8 cellular contexts compared by ENCODE assay signal in genomic region chr12:76029982-76030377, GRCh38. TPM values are rescaled to one million over a fixed set of nuclear protein-coding genes. Genes with fewer than 3 reads are reported as not detected.
DNase-seq lines count a peak whose midpoint lies in the region; ATAC-seq, FAIRE-seq and TF ChIP-seq lines count a peak whose summit lies in the region.

No MANE protein-coding gene starts in this region.

- H3K36me3 Mint-ChIP-seq in IgD-negative memory B cell: no peaks in the 10 kb centered on the region
- no peaks in the 10 kb centered on the region for H3K36me3 Mint-ChIP-seq in stimulated activated memory B cell treated with anti-CD40 and anti-IgM and Interleukin-4, amounts not matched to agents 10 μg/mL and 1 μg/mL and 100 μg/mL, for 72 hours

- ATAC-seq in stimulated activated memory B cell treated with anti-CD40 and anti-IgM and Interleukin-4, amounts not matched to agents 10 μg/mL and 1 μg/mL and 100 μg/mL, for 72 hours: no peak
- no peak for ATAC-seq in HG02938 (IDR thresholded peaks at IDR 0.05; ENCODE audit: unreplicated experiment)

- H3K27ac ChIP-seq in angular gyrus (ENCODE audit: low read depth, low read length) (peak overlapping the region; percentile 78), keratinocyte (ENCODE audit: control insufficient read depth, insufficient read depth, low read length) (peak overlapping the region; percentile 94)

- no peak overlapping the region for H2AFZ ChIP-seq in keratinocyte (ENCODE audit: control insufficient read depth, low read length)

- peak overlapping the region; percentile 94 to 98 (median 96) for H3K4me3 ChIP-seq in keratinocyte (ENCODE audit: control insufficient read depth in 2 of 3, extremely low read depth in 1 of 3, insufficient read depth in 2 of 3, low read depth in 1 of 3, low read length in 3 of 3)

- peaks cover 31% of the 10 kb centered on the region for H3K27me3 Mint-ChIP-seq in IgD-negative memory B cell
- H3K27me3 Mint-ChIP-seq in stimulated activated memory B cell treated with anti-CD40 and anti-IgM and Interleukin-4, amounts not matched to agents 10 μg/mL and 1 μg/mL and 100 μg/mL, for 72 hours: no peaks in the 10 kb centered on the region

- H3K4me1 ChIP-seq in keratinocyte (ENCODE audit: control insufficient read depth, extremely low read depth, insufficient read depth, low read length): peaks cover 22% of the 10 kb centered on the region

- TF ChIP-seq CTCF in keratinocyte (optimal IDR thresholded peaks at IDR 0.05 in 1 of 3, IDR thresholded peaks at IDR 0.05 in 1 of 3, conservative IDR thresholded peaks at IDR 0.05 in 1 of 3; ENCODE audit: extremely low read depth in 1 of 3, insufficient read depth in 2 of 3, low read length in 3 of 3): no peak

- no peaks in the 10 kb centered on the region for H3K9me1 ChIP-seq in keratinocyte (ENCODE audit: control insufficient read depth, extremely low read depth, insufficient read depth, low read length)

- peaks cover 4 to 22% of the 10 kb centered on the region in 2 experiments for H3K36me3 ChIP-seq in keratinocyte (ENCODE audit: control insufficient read depth in 2 of 2, extremely low read depth in 1 of 2, insufficient read depth in 2 of 2, low read length in 2 of 2)

- H3K27me3 ChIP-seq in keratinocyte (ENCODE audit: control insufficient read depth, extremely low read depth, insufficient read depth, low read length): no peaks in the 10 kb centered on the region

- H3K9ac ChIP-seq in keratinocyte (ENCODE audit: control insufficient read depth, extremely low read depth, insufficient read depth, low read length): peak overlapping the region; percentile 95

- peaks cover 43% of the 10 kb centered on the region for H3K79me2 ChIP-seq in keratinocyte (ENCODE audit: control insufficient read depth, insufficient read depth, low read length)

- DNase-seq in DMS53 treated with DMSO at 0.1 percent for 48 hours (lab: John Stamatoyannopoulos, UW; ENCODE audit: unreplicated experiment): peak; percentile 40
- DNase-seq in keratinocyte (ENCODE audit: low read depth, low spot score): no peak
- DNase-seq in NCI-H226: no peak
- DNase-seq in SK-N-DZ (ENCODE audit: low spot score): no peak

- FAIRE-seq in keratinocyte (lab: Jason Lieb, UNC): no peak

- H3K9me3 Mint-ChIP-seq in IgD-negative memory B cell: no peaks in the 10 kb centered on the region
- no peaks in the 10 kb centered on the region for H3K9me3 Mint-ChIP-seq in stimulated activated memory B cell treated with anti-CD40 and anti-IgM and Interleukin-4, amounts not matched to agents 10 μg/mL and 1 μg/mL and 100 μg/mL, for 72 hours

- peaks cover 9% of the 10 kb centered on the region for H4K20me1 ChIP-seq in keratinocyte (ENCODE audit: control insufficient read depth, extremely low read depth, insufficient read depth, low read length)

- peaks cover 7 to 18% (median 13%) of the 10 kb centered on the region in 3 donors for H3K4me1 Mint-ChIP-seq in IgD-negative memory B cell
- H3K4me1 Mint-ChIP-seq in stimulated activated memory B cell treated with anti-CD40 and anti-IgM and Interleukin-4, amounts not matched to agents 10 μg/mL and 1 μg/mL and 100 μg/mL, for 72 hours: peaks cover 24% of the 10 kb centered on the region

- peak overlapping the region; percentile 93 to 97 (median 96) for H3K4me3 Mint-ChIP-seq in IgD-negative memory B cell
- H3K4me3 Mint-ChIP-seq in stimulated activated memory B cell treated with anti-CD40 and anti-IgM and Interleukin-4, amounts not matched to agents 10 μg/mL and 1 μg/mL and 100 μg/mL, for 72 hours: peak overlapping the region; percentile 88

- H3K27ac Mint-ChIP-seq in IgD-negative memory B cell: peak overlapping the region in 2 of 3 donors; percentile 7 to 50
- peak overlapping the region; percentile 90 for H3K27ac Mint-ChIP-seq in stimulated activated memory B cell treated with anti-CD40 and anti-IgM and Interleukin-4, amounts not matched to agents 10 μg/mL and 1 μg/mL and 100 μg/mL, for 72 hours

- dilution Hi-C loops in keratinocyte (cut with MboI; ENCODE audit: extremely low pct_ligation_motif_present, low sequenced_read_pairs): no loop called here

- H3K4me2 ChIP-seq in keratinocyte (ENCODE audit: control insufficient read depth, extremely low read depth, insufficient read depth, low read depth, low read length): peak overlapping the region; percentile 68

- no peaks in the 10 kb centered on the region for H3K9me3 ChIP-seq in keratinocyte (ENCODE audit: control insufficient read depth, low read depth, low read length)

RNA-seq across cellular contexts. Expression of gene PHLDA1, which starts 1.6 kb away (rescaled TPM):
- 0.08 TPM for polyA plus RNA-seq in IgD-negative memory B cell
- 107 to 144 TPM (median 118 TPM) in 3 replicates for polyA plus RNA-seq in keratinocyte
- polyA plus RNA-seq in keratinocyte (2011; ENCODE audit: low read depth): 49.0 TPM
- polyA plus RNA-seq in keratinocyte (2011; cell fraction: cytosol; rRNA removed): 87.1 and 90.4 TPM in 2 replicates
- polyA plus RNA-seq in keratinocyte (2011; cell fraction: nucleus; rRNA removed): 128 and 137 TPM in 2 replicates
- polyA plus RNA-seq in keratinocyte (2012; ENCODE audit: low replicate concordance): 113 and 158 TPM in 2 replicates
- 52.6 to 84.2 TPM (median 78.2 TPM) in 3 replicates for polyA minus RNA-seq in keratinocyte
- 201 TPM for polyA minus RNA-seq in keratinocyte (2011; cell fraction: cytosol; rRNA and poly(A)+ RNA removed)
- 108 and 134 TPM in 2 replicates for polyA minus RNA-seq in keratinocyte (2011; cell fraction: nucleus; rRNA and poly(A)+ RNA removed)
- polyA plus RNA-seq in SK-N-DZ (2014; cell fraction: cytosol; rRNA removed): 4.6 and 5.2 TPM in 2 replicates
- polyA plus RNA-seq in SK-N-DZ (2014; cell fraction: nucleus; rRNA removed): 2.8 and 3.1 TPM in 2 replicates

RNA-seq across cellular contexts. Expression of gene NAP1L1, which starts 54.5 kb away (rescaled TPM):
- polyA plus RNA-seq in IgD-negative memory B cell (223 TPM), keratinocyte (161 to 384 TPM (median 345 TPM) in 3 replicates)
- polyA plus RNA-seq in keratinocyte (2011; ENCODE audit: low read depth): 1,011 TPM
- polyA plus RNA-seq in keratinocyte (2011; cell fraction: cytosol; rRNA removed): 227 and 300 TPM in 2 replicates
- polyA plus RNA-seq in keratinocyte (2011; cell fraction: nucleus; rRNA removed): 112 and 187 TPM in 2 replicates
- 344 and 391 TPM in 2 replicates for polyA plus RNA-seq in keratinocyte (2012; ENCODE audit: low replicate concordance)
- 9.8 to 110 TPM (median 43.1 TPM) in 3 replicates for polyA minus RNA-seq in keratinocyte
- polyA minus RNA-seq in keratinocyte (2011; cell fraction: cytosol; rRNA and poly(A)+ RNA removed): 136 TPM
- polyA minus RNA-seq in keratinocyte (2011; cell fraction: nucleus; rRNA and poly(A)+ RNA removed): 47.4 and 71.4 TPM in 2 replicates
- polyA plus RNA-seq in SK-N-DZ (2014; cell fraction: cytosol; rRNA removed): 466 and 569 TPM in 2 replicates
- 390 and 521 TPM in 2 replicates for polyA plus RNA-seq in SK-N-DZ (2014; cell fraction: nucleus; rRNA removed)

Comparison
In these comparisons a context has a peak if more than half of its experiments do, and no peak if none do; other contexts are left out.
1. RNA of gene PHLDA1, which starts 1.6 kb away (polyA plus RNA-seq): 49.0 to 158 TPM in keratinocyte; 0.08 TPM in IgD-negative memory B cell (single experiment); every median in the first group is over 10 times any median in the second.